Comparison of ENCODE assay signal across 8 cellular contexts in the genomic region with DNA sequence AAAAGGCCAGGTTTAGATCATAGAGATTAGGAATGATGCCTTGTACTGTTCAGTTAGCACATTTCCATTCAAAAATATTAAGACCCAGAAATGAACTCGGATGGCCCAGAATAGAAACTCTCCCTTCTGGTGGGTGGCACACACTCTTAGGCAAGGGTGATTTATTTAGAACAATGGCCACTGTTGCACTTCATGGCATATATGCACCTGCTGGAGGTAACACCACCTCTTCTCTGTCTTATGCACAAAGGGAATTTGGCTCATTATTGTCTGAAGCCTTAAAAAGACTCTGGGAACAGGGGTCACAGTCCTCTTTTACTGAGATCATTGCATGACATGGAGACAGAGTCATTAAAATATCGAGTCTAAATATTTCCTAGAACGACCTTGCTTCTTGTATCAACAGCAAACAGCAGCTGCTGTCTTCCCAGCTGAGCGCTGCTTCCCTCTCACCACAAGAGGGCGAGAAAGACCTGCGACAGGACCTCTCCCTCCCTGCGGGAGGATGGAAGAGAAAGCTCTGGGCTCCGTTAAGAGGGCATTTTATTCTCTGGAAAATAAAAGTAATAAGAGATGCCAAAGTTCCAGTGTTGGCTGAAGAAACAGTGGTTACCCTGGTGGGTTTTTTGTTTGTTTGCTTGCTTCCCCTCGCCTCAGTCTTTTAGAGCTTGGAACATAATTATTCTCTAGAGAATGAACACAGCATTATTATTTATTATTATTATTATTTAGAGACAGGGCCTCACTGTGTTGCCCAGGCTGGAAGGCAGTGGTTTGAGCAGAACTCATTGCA. TPM values are rescaled to one million over a fixed set of nuclear protein-coding genes. Genes with fewer than 3 reads are reported as not detected.
DNase-seq lines count a peak whose midpoint lies in the region; ATAC-seq and TF ChIP-seq lines count a peak whose summit lies in the region.

No MANE protein-coding gene starts in this region.

- no peak overlapping the region for H3K9ac ChIP-seq in SU-DHL-6 (ENCODE audit: low read length)

- WGBS in prostate gland: 5% methylated on average over 9 of the region's 9 CpGs

- DNase-seq in NCI-H1092 treated with DMSO at 0.1 percent for 48 hours (lab: John Stamatoyannopoulos, UW) (peak; percentile 69), cardiac muscle cell (ENCODE audit: low read depth in 1 of 2, low spot score in 1 of 2) (peak; percentile 90 to 94), prostate gland (ENCODE audit: low spot score) (peak; percentile 64), OCI-M2 (lab: John Stamatoyannopoulos, UW; ENCODE audit: unreplicated experiment) (no peak)
- peak; percentile 57 for DNase-seq in activated naive CD8-positive, alpha-beta T cell treated with anti-CD3 and anti-CD28 coated beads, Interleukin-2, amount 10 ng/mL, durations not matched to agents 7 days and 5 days

- H3F3A ChIP-seq in SU-DHL-6 (ENCODE audit: insufficient read depth): no peaks in the 10 kb centered on the region

- H3K9me2 ChIP-seq in SU-DHL-6 (replicated peaks; ENCODE audit: insufficient read depth, low read length): no peaks in the 10 kb centered on the region

- H3K4me1 ChIP-seq in cardiac muscle cell (ENCODE audit: low read depth) (peaks cover 9% of the 10 kb centered on the region), prostate gland (replicated peaks) (no peaks in the 10 kb centered on the region)

- peaks cover 37% of the 10 kb centered on the region for H3K27me3 Mint-ChIP-seq in activated naive CD8-positive, alpha-beta T cell treated with anti-CD3 and anti-CD28 coated beads, Interleukin-2, amount 10 ng/mL, durations not matched to agents 7 days and 5 days

- no peak overlapping the region for H3K4me3 Mint-ChIP-seq in activated naive CD8-positive, alpha-beta T cell treated with anti-CD3 and anti-CD28 coated beads, Interleukin-2, amount 10 ng/mL, durations not matched to agents 7 days and 5 days

- no peak overlapping the region for H2AFZ ChIP-seq in SU-DHL-6 (ENCODE audit: low read depth, low read length, severe bottlenecking)

- no peak overlapping the region for H3K27ac Mint-ChIP-seq in activated naive CD8-positive, alpha-beta T cell treated with anti-CD3 and anti-CD28 coated beads, Interleukin-2, amount 10 ng/mL, durations not matched to agents 7 days and 5 days

- no peaks in the 10 kb centered on the region for H3K9me3 ChIP-seq in SU-DHL-6 (ENCODE audit: insufficient read depth, low read length)
- no peaks in the 10 kb centered on the region for H3K9me3 ChIP-seq in cardiac muscle cell (ENCODE audit: low read depth)
- H3K9me3 ChIP-seq in prostate gland: no peaks in the 10 kb centered on the region

- H4K20me1 ChIP-seq in SU-DHL-6 (ENCODE audit: low read depth, low read length): no peaks in the 10 kb centered on the region

- intact Hi-C loops in prostate gland (cut with DNase I): loop anchor here (2.0 to 5.0 kb wide), 2 partner anchors 469 to 641 kb away; no protein-coding TSS in a partner anchor

- H3K27me3 ChIP-seq in SU-DHL-6 (ENCODE audit: low read length) (no peaks in the 10 kb centered on the region), cardiac muscle cell (no peaks in the 10 kb centered on the region), prostate gland (replicated peaks; ENCODE audit: insufficient read depth) (peaks cover 2% of the 10 kb centered on the region)

- TF ChIP-seq POLR2A in prostate gland (IDR thresholded peaks at IDR 0.05): no peak

- H3K4me2 ChIP-seq in SU-DHL-6 (ENCODE audit: low read depth, low read length, poor library complexity, severe bottlenecking): no peak overlapping the region

- TF ChIP-seq CTCF in GM12873 (IDR thresholded peaks at IDR 0.05; ENCODE audit: insufficient read depth, low read depth, low read length, missing control alignments): peak; percentile 98
- TF ChIP-seq CTCF in SU-DHL-6 (IDR thresholded peaks at IDR 0.05; ENCODE audit: insufficient read depth, low read length, poor library complexity, severe bottlenecking): peak; percentile 85
- peak; percentile 99 for TF ChIP-seq CTCF in cardiac muscle cell (IDR thresholded peaks at IDR 0.05; ENCODE audit: low read depth, low read length)
- TF ChIP-seq CTCF in prostate gland (IDR thresholded peaks at IDR 0.05): peak; percentile 71 to 91 (median 88)

- H3K4me3 ChIP-seq in SU-DHL-6 (ENCODE audit: insufficient read depth, low read length, poor library complexity, severe bottlenecking) (no peak overlapping the region), cardiac muscle cell (no peak overlapping the region), prostate gland (no peak overlapping the region)

- H3K9me3 Mint-ChIP-seq in activated naive CD8-positive, alpha-beta T cell treated with anti-CD3 and anti-CD28 coated beads, Interleukin-2, amount 10 ng/mL, durations not matched to agents 7 days and 5 days: no peaks in the 10 kb centered on the region

- H3K79me2 ChIP-seq in SU-DHL-6 (ENCODE audit: insufficient read depth, low read length): no peaks in the 10 kb centered on the region

- ATAC-seq in HG02571 (IDR thresholded peaks at IDR 0.05; ENCODE audit: unreplicated experiment): peak; percentile 80
- peak; percentile 65 for ATAC-seq in activated naive CD8-positive, alpha-beta T cell treated with anti-CD3 and anti-CD28 coated beads, Interleukin-2, amount 10 ng/mL, durations not matched to agents 7 days and 5 days (ENCODE audit: low read depth)

- H3K36me3 ChIP-seq in SU-DHL-6 (ENCODE audit: low read length) (no peaks in the 10 kb centered on the region), cardiac muscle cell (no peaks in the 10 kb centered on the region), prostate gland (no peaks in the 10 kb centered on the region)

- POLR2A ChIA-PET in activated naive CD8-positive, alpha-beta T cell treated with anti-CD3 and anti-CD28 coated beads, Interleukin-2, amount 10 ng/mL, durations not matched to agents 7 days and 5 days (lab: Charles Lee): no interaction called here

- H3K4me1 Mint-ChIP-seq in activated naive CD8-positive, alpha-beta T cell treated with anti-CD3 and anti-CD28 coated beads, Interleukin-2, amount 10 ng/mL, durations not matched to agents 7 days and 5 days: peaks cover 4% of the 10 kb centered on the region

- no peaks in the 10 kb centered on the region for H3K36me3 Mint-ChIP-seq in activated naive CD8-positive, alpha-beta T cell treated with anti-CD3 and anti-CD28 coated beads, Interleukin-2, amount 10 ng/mL, durations not matched to agents 7 days and 5 days

- H3K27ac ChIP-seq in SU-DHL-6 (ENCODE audit: low read depth, low read length) (no peak overlapping the region), cardiac muscle cell (no peak overlapping the region), prostate gland (no peak overlapping the region)

RNA-seq across cellular contexts. Expression of gene BAMBI, which starts 13.5 kb away (rescaled TPM):
- under 1 TPM; 0.30 to 0.31 TPM for total RNA-seq in activated naive CD8-positive, alpha-beta T cell treated with anti-CD3 and anti-CD28 coated beads, Interleukin-2, amount 10 ng/mL, durations not matched to agents 7 days and 5 days
- total RNA-seq in cardiac muscle cell (651 and 1,010 TPM in 2 replicates), prostate gland (10 to 100 TPM in 1 of 2 donors, 1 to 10 TPM in 1; 3.1 to 58.9 TPM)
- polyA plus RNA-seq in cardiac muscle cell: 715 and 1,076 TPM in 2 replicates

Comparison
In these comparisons a context has a peak if more than half of its experiments do, and no peak if none do; other contexts are left out.
1. RNA of gene BAMBI, which starts 13.5 kb away (total RNA-seq): 651 to 1,010 TPM in cardiac muscle cell; 3.1 to 58.9 TPM in prostate gland and 0.30 to 0.31 TPM in activated naive CD8-positive, alpha-beta T cell treated with anti-CD3 and anti-CD28 coated beads, Interleukin-2, amount 10 ng/mL, durations not matched to agents 7 days and 5 days; every median in the first group is over 10 times any median in the second.
2. Peak in every context shown above with its lines, with median percentiles within 50 percentile points of each other: CTCF ChIP-seq.